ENCODE assay signal across 20 cellular contexts in the genomic region with DNA sequence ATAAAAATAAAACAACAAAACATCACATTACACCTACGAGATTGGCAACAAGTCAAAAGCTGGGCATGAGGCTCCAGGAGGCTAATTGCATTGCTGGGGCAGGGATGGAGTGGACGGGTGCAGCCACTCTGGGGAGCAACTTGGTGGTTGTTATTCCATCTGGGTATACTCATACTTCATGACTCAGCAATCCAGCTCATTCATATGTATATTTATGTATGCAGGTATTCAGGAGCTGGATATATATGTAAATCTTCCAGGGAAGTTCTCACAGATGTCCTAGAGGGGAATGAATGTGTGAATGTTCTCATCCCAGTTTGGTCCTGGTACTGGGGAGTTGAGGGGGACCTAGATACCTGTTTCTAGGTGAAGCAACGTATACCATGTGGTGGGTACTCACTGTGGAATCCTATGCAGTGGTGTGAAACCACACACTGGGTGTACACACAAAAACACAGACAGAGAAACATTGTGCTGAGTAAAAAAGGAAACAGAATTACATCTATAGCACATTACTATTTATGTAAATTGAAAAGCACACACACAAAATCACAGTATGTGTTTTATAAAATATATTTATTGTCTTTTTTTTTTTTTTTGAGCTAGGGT.
DNase-seq lines count a peak whose midpoint lies in the region; ATAC-seq, FAIRE-seq and TF ChIP-seq lines count a peak whose summit lies in the region.
"Had no signal": no experiment of that assay in that cellular context is flagged by ENCODE, and none has a peak within 500 bp of the region (broad histone marks: within the 10 kb centered on the region; RNA-seq: fewer than 3 reads in every experiment).

No MANE protein-coding gene starts in this region.

- peak overlapping the region; percentile 92 to 98 for H3K27ac Mint-ChIP-seq in natural killer cell treated with Interleukin-12 subunit alpha and Interleukin-12 subunit beta and Interleukin-15 and Interleukin-18, amount 100 ng/mL, for 72 hours
- H3K27ac Mint-ChIP-seq in natural killer cell (no peak overlapping the region), HFFc6 (no peak overlapping the region)

- TF ChIP-seq CTCF in natural killer cell (IDR thresholded peaks at IDR 0.05): no peak
- TF ChIP-seq CTCF in RWPE1 (conservative IDR thresholded peaks at IDR 0.05; ENCODE audit: low read depth): no peak
- no peak for TF ChIP-seq CTCF in fibroblast of pulmonary artery (IDR thresholded peaks at IDR 0.05; ENCODE audit: low read length, missing control alignments)
- TF ChIP-seq CTCF in coronary artery (IDR thresholded peaks at IDR 0.05): no peak
- no peak for TF ChIP-seq CTCF in HFFc6 (IDR thresholded peaks at IDR 0.05)

- in situ Hi-C loops in ACHN (cut with HindIII; ENCODE audit: low pct_ligation_motif_present, low pct_unique_long_range_greater_than_20kb, low sequenced_read_pairs): no loop called here

- no peak overlapping the region for H3K27ac ChIP-seq in RWPE1
- no peak overlapping the region for H3K27ac ChIP-seq in coronary artery
- H3K27ac ChIP-seq: SK-N-MC, upper lobe of right lung had no signal

- FAIRE-seq in urothelium cell line (lab: Jason Lieb, UNC): no peak

- H3K9me3 Mint-ChIP-seq in natural killer cell treated with Interleukin-12 subunit alpha and Interleukin-12 subunit beta and Interleukin-15 and Interleukin-18, amount 100 ng/mL, for 72 hours: no peaks in the 10 kb centered on the region
- H3K9me3 Mint-ChIP-seq in natural killer cell: no peaks in the 10 kb centered on the region
- H3K9me3 Mint-ChIP-seq in HFFc6: peaks cover 4% of the 10 kb centered on the region; the same call in 1 of the 2 replicates

- no peak for DNase-seq in natural killer cell treated with Interleukin-12 subunit alpha and Interleukin-12 subunit beta and Interleukin-15 and Interleukin-18, amount 100 ng/mL, for 72 hours (ENCODE audit: low spot score)
- DNase-seq in natural killer cell (no peak), RWPE1 (ENCODE audit: low spot score) (peak; percentile 31), fibroblast of pulmonary artery (ENCODE audit: low read depth) (peak; percentile 11), coronary artery (ENCODE audit: low spot score) (no peak), ACHN (no peak), HFFc6 (no peak), urothelium cell line (ENCODE audit: low spot score) (no peak)
- DNase-seq: activated CD4-positive, alpha-beta T cell treated with anti-CD3 and anti-CD28 coated beads, Interleukin-2, amount 50 U/mL, for 48 hours; activated T-cell treated with anti-CD3 and anti-CD28 coated beads, Interleukin-2, amount 50 U/mL, for 48 hours; Calu3; cerebellar nuclear complex; head of caudate nucleus; left lung; NCI-H1694 treated with DMSO at 0.1 percent for 48 hours; NCI-H446; posterior cingulate gyrus; stimulated activated naive CD8-positive, alpha-beta T cell treated with anti-CD3 and anti-CD28 coated beads, Interleukin-15, Interleukin-2, amounts not matched to agents 100 U/mL and 50 U/mL, for 24 hours; upper lobe of right lung had no signal

- intact Hi-C loops in natural killer cell (cut with micrococcal nuclease): no loop called here

- H3K4me3 ChIP-seq in fibroblast of pulmonary artery (replicated peaks; ENCODE audit: low read depth, low read length) (no peak overlapping the region), coronary artery (no peak overlapping the region)
- H3K4me3 ChIP-seq: left lung, SK-N-MC, upper lobe of right lung had no signal

- H3K36me3 Mint-ChIP-seq in natural killer cell treated with Interleukin-12 subunit alpha and Interleukin-12 subunit beta and Interleukin-15 and Interleukin-18, amount 100 ng/mL, for 72 hours: no peaks in the 10 kb centered on the region
- H3K36me3 Mint-ChIP-seq in natural killer cell (no peaks in the 10 kb centered on the region), HFFc6 (ENCODE audit: low read depth) (no peaks in the 10 kb centered on the region)

- peaks cover 36 to 44% of the 10 kb centered on the region in 2 donors for H3K4me1 Mint-ChIP-seq in natural killer cell treated with Interleukin-12 subunit alpha and Interleukin-12 subunit beta and Interleukin-15 and Interleukin-18, amount 100 ng/mL, for 72 hours (ENCODE audit: low read depth in 2 of 2)
- H3K4me1 Mint-ChIP-seq in natural killer cell: peaks cover 17 to 18% of the 10 kb centered on the region in 2 donors
- peaks cover 30% of the 10 kb centered on the region for H3K4me1 Mint-ChIP-seq in HFFc6 (ENCODE audit: low read depth)

- peaks cover 8 to 10% of the 10 kb centered on the region in 2 donors for H3K27me3 Mint-ChIP-seq in natural killer cell treated with Interleukin-12 subunit alpha and Interleukin-12 subunit beta and Interleukin-15 and Interleukin-18, amount 100 ng/mL, for 72 hours
- H3K27me3 Mint-ChIP-seq in natural killer cell (ENCODE audit: low read depth in 2 of 2) (peaks cover 21 to 33% of the 10 kb centered on the region in 2 donors), HFFc6 (ENCODE audit: insufficient read depth) (no peaks in the 10 kb centered on the region; the same call in 1 of the 2 replicates)

- ATAC-seq in natural killer cell treated with Interleukin-12 subunit alpha and Interleukin-12 subunit beta and Interleukin-15 and Interleukin-18, amount 100 ng/mL, for 72 hours: peak; percentile 66 to 75
- no peak for ATAC-seq in natural killer cell

- CTCF ChIA-PET in RWPE1 (lab: Yijun Ruan, JAX): interaction anchor here (0.6 to 1.0 kb wide), 2 partner anchors 36 to 422 kb away, joined by 3 to 4 read pairs; no protein-coding TSS in a partner anchor

- no peak overlapping the region for H3K4me3 Mint-ChIP-seq in natural killer cell treated with Interleukin-12 subunit alpha and Interleukin-12 subunit beta and Interleukin-15 and Interleukin-18, amount 100 ng/mL, for 72 hours
- no peak overlapping the region for H3K4me3 Mint-ChIP-seq in natural killer cell
- no peak overlapping the region for H3K4me3 Mint-ChIP-seq in HFFc6

- POLR2A ChIA-PET in RWPE1 (lab: Yijun Ruan, JAX; ENCODE audit: low non-redundant PET): no interaction called here

Comparison
In these comparisons a context has a peak if more than half of its experiments do, and no peak if none do; other contexts are left out.
1. ATAC-seq: peak in natural killer cell treated with Interleukin-12 subunit alpha and Interleukin-12 subunit beta and Interleukin-15 and Interleukin-18, amount 100 ng/mL, for 72 hours (2 of 2); none in natural killer cell (0 of 3).
2. H3K27ac Mint-ChIP-seq: peak in natural killer cell treated with Interleukin-12 subunit alpha and Interleukin-12 subunit beta and Interleukin-15 and Interleukin-18, amount 100 ng/mL, for 72 hours (2 of 2); none in natural killer cell (0 of 2) and HFFc6 (single experiment).
3. DNase-seq: peak in RWPE1 (single experiment) and fibroblast of pulmonary artery (single experiment); none in natural killer cell treated with Interleukin-12 subunit alpha and Interleukin-12 subunit beta and Interleukin-15 and Interleukin-18, amount 100 ng/mL, for 72 hours (single experiment), natural killer cell (single experiment), coronary artery (single experiment), ACHN (single experiment), HFFc6 (single experiment) and urothelium cell line (single experiment).